10 cellular contexts compared by ENCODE assay signal in genomic region chr1:8554956-8555534, GRCh38.
DNase-seq lines count a peak whose midpoint lies in the region; TF ChIP-seq lines count a peak whose summit lies in the region.
"Had no signal": no experiment of that assay in that cellular context is flagged by ENCODE, and none has a peak within 500 bp of the region (broad histone marks: within the 10 kb centered on the region; RNA-seq: fewer than 3 reads in every experiment).

No MANE protein-coding gene starts in this region.

- peak overlapping the region; percentile 69; the same call in 1 of the 2 replicates for H3K27ac ChIP-seq in SK-N-MC
- no peak overlapping the region for H3K27ac ChIP-seq in CD4-positive, alpha-beta memory T cell (ENCODE audit: low read depth, low read length)

- no peaks in the 10 kb centered on the region for H3K9me3 Mint-ChIP-seq in CD4-positive, alpha-beta memory T cell
- H3K9me3 Mint-ChIP-seq: activated T-cell treated with anti-CD3 and anti-CD28 coated beads, Interleukin-2, amount 50 U/mL, for 4 hours had no signal

- no peaks in the 10 kb centered on the region for H3K27me3 ChIP-seq in CD4-positive, alpha-beta memory T cell (ENCODE audit: insufficient read depth, low read length)

- no peak overlapping the region for H3K4me3 ChIP-seq in SK-N-MC
- no peak overlapping the region for H3K4me3 ChIP-seq in CD4-positive, alpha-beta memory T cell (ENCODE audit: low read length in 2 of 2)

- H3K4me3 Mint-ChIP-seq in CD4-positive, alpha-beta memory T cell = no peak overlapping the region
- H3K4me3 Mint-ChIP-seq: activated T-cell treated with anti-CD3 and anti-CD28 coated beads, Interleukin-2, amount 50 U/mL, for 4 hours had no signal

- H3K9ac ChIP-seq in SK-N-MC (ENCODE audit: insufficient read length) = no peak overlapping the region

- peak overlapping the region in 1 of 7 donors; percentile 19 for H3K27ac Mint-ChIP-seq in CD4-positive, alpha-beta memory T cell

- DNase-seq in activated CD4-positive, alpha-beta T cell treated with anti-CD3 and anti-CD28 coated beads for 48 hours = peak; percentile 26
- DNase-seq in activated CD4-positive, alpha-beta T cell treated with anti-CD3 and anti-CD28 coated beads, Interleukin-2, amount 50 U/mL, for 1 hour = no peak
- DNase-seq in SK-N-MC (ENCODE audit: low read depth, low spot score) = no peak
- DNase-seq in erythroblast (lab: John Stamatoyannopoulos, UW) = peak; percentile 46 to 66
- peak; percentile 47 for DNase-seq in stromal cell of bone marrow (ENCODE audit: low read depth)
- no peak for DNase-seq in DMS153 (lab: John Stamatoyannopoulos, UW)
- DNase-seq in NCI-H82 (lab: John Stamatoyannopoulos, UW) = no peak
- DNase-seq in CD4-positive, alpha-beta memory T cell = no peak
- DNase-seq: activated T-cell treated with anti-CD3 and anti-CD28 coated beads, Interleukin-2, amount 50 U/mL, for 4 hours; AML-193 had no signal

- no peaks in the 10 kb centered on the region for H3K4me1 ChIP-seq in CD4-positive, alpha-beta memory T cell (ENCODE audit: insufficient read depth, low read length)

- peaks cover 17% of the 10 kb centered on the region for H3K36me3 ChIP-seq in SK-N-MC (ENCODE audit: insufficient read depth, low read length)
- H3K36me3 ChIP-seq in CD4-positive, alpha-beta memory T cell (ENCODE audit: insufficient read depth, low read length) = no peaks in the 10 kb centered on the region

- POLR2A ChIA-PET in CD4-positive, alpha-beta memory T cell (lab: Charles Lee; ENCODE audit: partially characterized antibody) = interaction anchor here (1.0 kb wide), 1 partner anchor 294 kb away, joined by 3 read pairs; no protein-coding TSS in a partner anchor

- no peaks in the 10 kb centered on the region for H3K9me3 ChIP-seq in SK-N-MC (ENCODE audit: low read depth, low read length)
- H3K9me3 ChIP-seq in CD4-positive, alpha-beta memory T cell (ENCODE audit: control insufficient read depth in 1 of 2, low read length in 2 of 2) = no peaks in the 10 kb centered on the region

- no peaks in the 10 kb centered on the region for H3K27me3 Mint-ChIP-seq in CD4-positive, alpha-beta memory T cell

- peaks cover 0 to 13% (median 6%) of the 10 kb centered on the region in 4 donors for H3K4me1 Mint-ChIP-seq in CD4-positive, alpha-beta memory T cell

- H3K36me3 Mint-ChIP-seq in CD4-positive, alpha-beta memory T cell = peaks cover 0 to 7% of the 10 kb centered on the region in 2 donors

- CTCF ChIA-PET in CD4-positive, alpha-beta memory T cell (lab: Charles Lee; ENCODE audit: partially characterized antibody) = interaction anchor here (0.7 to 5.0 kb wide), 3 partner anchors 10 to 172 kb away, joined by 3 to 28 read pairs (median 3); no protein-coding TSS in a partner anchor

- intact Hi-C loops in CD4-positive, alpha-beta memory T cell (cut with micrococcal nuclease) = no loop called here

- TF ChIP-seq POLR2A in erythroblast (IDR thresholded peaks at IDR 0.05; ENCODE audit: low read length) = no peak

Comparison
In these comparisons a context has a peak if more than half of its experiments do, and no peak if none do; other contexts are left out.
1. DNase-seq: peak in activated CD4-positive, alpha-beta T cell treated with anti-CD3 and anti-CD28 coated beads for 48 hours (single experiment), erythroblast (2 of 2) and stromal cell of bone marrow (single experiment); none in activated CD4-positive, alpha-beta T cell treated with anti-CD3 and anti-CD28 coated beads, Interleukin-2, amount 50 U/mL, for 1 hour (single experiment), SK-N-MC (single experiment), DMS153 (single experiment), NCI-H82 (single experiment) and CD4-positive, alpha-beta memory T cell (0 of 5).